Comparison of ENCODE assay signal across 8 cellular contexts in genomic region chr6:30556964-30557682, GRCh38. TPM values are rescaled to one million over a fixed set of nuclear protein-coding genes. Genes with fewer than 3 reads are reported as not detected.
A peak's percentile ranks its signal among the peaks of the same experiment; 100 is the strongest.
DNase-seq lines count a peak whose midpoint lies in the region; TF ChIP-seq lines count a peak whose summit lies in the region.

Gene PRR3, plus strand, starts transcription at chr6:30557295. Its CDS starts 50 bp downstream, at chr6:30557345.

- in situ Hi-C loops in transverse colon (cut with MboI; ENCODE audit: low pct_ligation_motif_present in 1 of 4, low pct_unique_long_range_greater_than_20kb in 1 of 4, low sequenced_read_pairs in 3 of 4): no loop called here

- H3K4me3 Mint-ChIP-seq in glutamatergic neuron (ENCODE audit: unreplicated experiment): peak within 1 kb of the TSS; percentile 100

- no peak for TF ChIP-seq EP300 in ovary (IDR thresholded peaks at IDR 0.05)
- TF ChIP-seq EP300 in transverse colon (IDR thresholded peaks at IDR 0.05; ENCODE audit: low read depth): peak; percentile 20

- TF ChIP-seq CTCF in glutamatergic neuron (IDR thresholded peaks at IDR 0.05; ENCODE audit: partially characterized antibody, unreplicated experiment) (no peak), ovary (IDR thresholded peaks at IDR 0.05) (no peak), transverse colon (IDR thresholded peaks at IDR 0.05) (no peak)

- peak within 1 kb of the TSS; percentile 92 for H3K4me3 ChIP-seq in GM08714 (ENCODE audit: low read length)
- peak within 1 kb of the TSS; percentile 96 for H3K4me3 ChIP-seq in SK-N-MC
- peak within 1 kb of the TSS; percentile 66 for H3K4me3 ChIP-seq in ovary
- H3K4me3 ChIP-seq in transverse colon: peak within 1 kb of the TSS; percentile 74 to 91 (median 84)

- peaks cover 7% of the 10 kb centered on the region for H3K27me3 Mint-ChIP-seq in glutamatergic neuron (ENCODE audit: unreplicated experiment)

- POLR2A ChIA-PET in HEK293T (lab: Yijun Ruan, JAX): interaction anchor here (0.6 to 3.6 kb wide), 15 partner anchors 9 to 601 kb away, joined by 3 to 32 read pairs (median 5); partner anchors contain the start of genes ABCF1 and TCF19

- H3K4me1 ChIP-seq in ovary (ENCODE audit: insufficient read depth) (peaks cover 7% of the 10 kb centered on the region), transverse colon (peaks cover 9 to 22% (median 18%) of the 10 kb centered on the region in 4 donors)

- 0 to 1% (median 0%) methylated on average over 40 of the region's 40 CpGs for WGBS in ovary, 3 donors
- 0 to 1% methylated on average over 15 to 40 of the region's 40 CpGs for WGBS in transverse colon (ENCODE audit: low coverage in 1 of 2), 2 donors

- intact Hi-C loops in ovary (cut with DNase I): no loop called here
- intact Hi-C loops in transverse colon (cut with DNase I; ENCODE audit: low total_unique reads): no loop called here

- no peaks in the 10 kb centered on the region for H3K36me3 Mint-ChIP-seq in glutamatergic neuron (ENCODE audit: unreplicated experiment)

- H3K9me3 ChIP-seq in SK-N-MC (ENCODE audit: low read depth, low read length) (no peaks in the 10 kb centered on the region), ovary (no peaks in the 10 kb centered on the region), transverse colon (no peaks in the 10 kb centered on the region)

- H3K4me1 Mint-ChIP-seq in glutamatergic neuron (ENCODE audit: low read depth, unreplicated experiment): peaks cover 3% of the 10 kb centered on the region

- CTCF ChIA-PET in HEK293T (lab: Yijun Ruan, JAX): interaction anchor here (0.9 kb wide), 1 partner anchor 17 kb away, joined by 3 read pairs; no protein-coding TSS in a partner anchor

- peaks cover 51% of the 10 kb centered on the region for H3K36me3 ChIP-seq in SK-N-MC (ENCODE audit: insufficient read depth, low read length)
- H3K36me3 ChIP-seq in ovary: no peaks in the 10 kb centered on the region
- peaks cover 0 to 14% (median 0%) of the 10 kb centered on the region in 4 donors for H3K36me3 ChIP-seq in transverse colon

- peak within 1 kb of the TSS; percentile 93 for H3K27ac ChIP-seq in SK-N-MC
- H3K27ac ChIP-seq in ovary: peak within 1 kb of the TSS; percentile 93 to 98
- peak within 1 kb of the TSS; percentile 96 to 99 (median 98) for H3K27ac ChIP-seq in transverse colon

- TF ChIP-seq POLR2A in ovary (IDR thresholded peaks at IDR 0.05): peak; percentile 62
- peak; percentile 72 for TF ChIP-seq POLR2A in transverse colon (IDR thresholded peaks at IDR 0.05)

- peak within 1 kb of the TSS; percentile 91 for H3K9ac ChIP-seq in SK-N-MC (ENCODE audit: insufficient read length)

- peaks cover 6% of the 10 kb centered on the region for H3K9me3 Mint-ChIP-seq in glutamatergic neuron (ENCODE audit: unreplicated experiment)

- peak within 1 kb of the TSS; percentile 95 for H3K27ac Mint-ChIP-seq in glutamatergic neuron (ENCODE audit: unreplicated experiment)

- DNase-seq in HEK293T (ENCODE audit: extremely low spot score): peak; percentile 85
- peak; percentile 90 for DNase-seq in MV-4-11 (lab: John Stamatoyannopoulos, UW)
- DNase-seq in SK-N-MC (ENCODE audit: low read depth, low spot score): no peak
- peak; percentile 90 for DNase-seq in activated naive CD4-positive, alpha-beta T cell treated with anti-CD3 and anti-CD28 coated beads, Interleukin-2, amount 50 U/mL, for 16 hours
- peak; percentile 92 for DNase-seq in glutamatergic neuron
- DNase-seq in ovary: peak; percentile 83 to 90 (median 86)
- DNase-seq in transverse colon: peak; percentile 78

- H3K27me3 ChIP-seq in ovary (no peaks in the 10 kb centered on the region), transverse colon (no peaks in the 10 kb centered on the region)

TF ChIP-seq in HEK293T, 16 proteins besides CTCF, POLR2A, EP300 and RAD21:
- TF ChIP-seq ZNF384 (IDR thresholded peaks at IDR 0.05) (no peak), ELF4 (IDR thresholded peaks at IDR 0.05) (peak; percentile 60), SUZ12 (IDR thresholded peaks at IDR 0.05) (no peak), SP1 (IDR thresholded peaks at IDR 0.05) (no peak), L3MBTL2 (conservative IDR thresholded peaks at IDR 0.05) (peak; percentile 100), LEF1 (IDR thresholded peaks at IDR 0.05; ENCODE audit: borderline replicate concordance) (no peak), PKNOX1 (IDR thresholded peaks at IDR 0.05) (peak; percentile 36; the same call in 1 of the 2 replicates), FOXA1 (IDR thresholded peaks at IDR 0.05) (no peak), NFRKB (IDR thresholded peaks at IDR 0.05) (peak; percentile 44; the same call in 1 of the 2 replicates)

RNA-seq across cellular contexts. Expression of gene PRR3, which starts in this region (rescaled TPM):
- total RNA-seq in glutamatergic neuron (ENCODE audit: unreplicated experiment) (34.7 TPM), ovary (10 to 100 TPM in 6 of 7 donors, 1 to 10 TPM in 1; 8.6 to 35.0 (median 20.9) TPM), transverse colon (10 to 100 TPM in 1 of 4 donors, 1 to 10 TPM in 3; 2.2 to 10.1 (median 5.0) TPM)
- polyA plus RNA-seq in ovary: 10 to 100 TPM; 19.0 to 29.6 TPM
